In genomic region chr17:7711356-7711755, GRCh38 we compare ENCODE assay signal across 1 cellular context.
TF ChIP-seq lines count a peak whose summit lies in the region.

No MANE protein-coding gene starts in this region.

TF ChIP-seq in HepG2, 621 proteins besides CTCF, POLR2A, EP300 and RAD21:
- TF ChIP-seq RFX3 (CRISPR knock-in tag; IDR thresholded peaks at IDR 0.05) = no peak
- TF ChIP-seq ZNF180 (CRISPR knock-in tag; IDR thresholded peaks at IDR 0.05; ENCODE audit: borderline replicate concordance, low read depth) = no peak
TF ChIP-seq in HepG2: peak in this region for 0.
